ENCODE assay signal across 9 cellular contexts in genomic region chr14:37187294-37187693, GRCh38. TPM values are rescaled to one million over a fixed set of nuclear protein-coding genes. Genes with fewer than 3 reads are reported as not detected.
"Had no signal": no experiment of that assay in that cellular context is flagged by ENCODE, and none has a peak within 500 bp of the region (broad histone marks: within the 10 kb centered on the region; RNA-seq: fewer than 3 reads in every experiment).

No MANE protein-coding gene starts in this region.

- DNase-seq: GM23248, H9, HCEC 1CT, KG1 had no signal

- H3K27ac ChIP-seq: GM23248 had no signal

- H3K4me3 ChIP-seq: GM23248 had no signal

- H3K9ac ChIP-seq: GM23248 had no signal

- FAIRE-seq: H1, H54, HTR-8/SVneo had no signal

- H2AFZ ChIP-seq: GM23248 had no signal

RNA-seq across cellular contexts. Expression of gene MIPOL1, which starts 10.4 kb away (rescaled TPM):
- polyA plus RNA-seq: IgD-negative memory B cell had no signal

RNA-seq across cellular contexts. Expression of gene SLC25A21, which starts 14.9 kb away (rescaled TPM):
- total RNA-seq: GM23248, HT-29 had no signal
- polyA plus RNA-seq: IgD-negative memory B cell had no signal
